13 cellular contexts compared by ENCODE assay signal in the genomic region with DNA sequence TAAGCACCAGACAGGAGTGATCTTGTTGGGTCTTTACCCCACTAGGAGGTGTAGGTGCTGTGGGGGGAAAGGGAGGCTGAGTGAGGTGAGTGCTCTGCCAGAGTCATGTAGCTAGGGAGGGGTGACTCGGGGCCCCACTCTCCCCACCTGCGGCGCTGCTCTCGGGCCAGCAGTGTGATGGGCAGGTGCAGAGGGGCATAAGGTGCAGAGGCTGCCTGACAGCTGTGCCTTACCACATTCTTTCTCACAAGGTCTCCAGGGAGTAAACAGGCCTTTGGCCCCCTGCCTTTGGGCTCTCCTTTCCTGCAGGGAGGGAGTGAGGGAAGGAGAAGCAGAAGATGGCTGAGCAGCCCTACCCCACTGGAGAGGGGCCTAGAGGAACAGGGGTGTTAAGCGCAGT. TPM values are rescaled to one million over a fixed set of nuclear protein-coding genes. Genes with fewer than 3 reads are reported as not detected.
DNase-seq lines count a peak whose midpoint lies in the region; ATAC-seq, FAIRE-seq and TF ChIP-seq lines count a peak whose summit lies in the region.
"Had no signal": no experiment of that assay in that cellular context is flagged by ENCODE, and none has a peak within 500 bp of the region (broad histone marks: within the 10 kb centered on the region; RNA-seq: fewer than 3 reads in every experiment).

No MANE protein-coding gene starts in this region.

- no peak for ATAC-seq in HepG2
- ATAC-seq in right lobe of liver, result no peak
- ATAC-seq in GM19351 (IDR thresholded peaks at IDR 0.05; ENCODE audit: unreplicated experiment), result no peak
- no peak for ATAC-seq in HG02763 (IDR thresholded peaks at IDR 0.05; ENCODE audit: unreplicated experiment)
- ATAC-seq: GM12878 had no signal

- DNase-seq in HepG2 (ENCODE audit: low spot score) (no peak), right lobe of liver (no peak), NAMALWA (ENCODE audit: low spot score) (peak; percentile 56), caudate nucleus (lab: John Stamatoyannopoulos, UW) (no peak), NCI-H1105 (lab: John Stamatoyannopoulos, UW) (no peak)
- DNase-seq: GM23248, Kasumi-1, NCI-H187, NCI-H510A, SHP77 treated with DMSO at 0.1 percent for 48 hours had no signal

- BruUV-seq in HepG2 (replicated peaks; lab: Mats Ljungman, UMichigan), result no TSS peak

- 20% methylated on average over 5 of the region's 5 CpGs for WGBS in HepG2 (ENCODE audit: low lambda C conversion rate)
- WGBS in right lobe of liver (ENCODE audit: insufficient coverage, low coverage, low lambda C conversion rate, missing lambda C conversion rate), result no CpG with 5 or more reads among the region's 5 CpGs

- TF ChIP-seq CTCF in HepG2 (CRISPR knock-in tag; IDR thresholded peaks at IDR 0.05) (no peak), right lobe of liver (IDR thresholded peaks at IDR 0.05) (no peak)

- intact Hi-C loops in HepG2 (cut with micrococcal nuclease; ENCODE audit: unreplicated experiment) (loop anchor here (2.0 kb wide), 1 partner anchor 155 kb away; no protein-coding TSS in a partner anchor), right lobe of liver (cut with DNase I) (loop anchor here (5.0 to 10.0 kb wide), 3 partner anchors 63 to 155 kb away; a partner anchor contains a TSS)

- H2AFZ ChIP-seq in HepG2 (ENCODE audit: low read length), result no peak overlapping the region
- H2AFZ ChIP-seq: GM23248 had no signal

- TF ChIP-seq RAD21 in HepG2 (CRISPR knock-in tag; IDR thresholded peaks at IDR 0.05), result no peak

- H3K79me2 ChIP-seq in HepG2 (ENCODE audit: insufficient read depth, low read length), result peaks cover 4% of the 10 kb centered on the region

- H3K36me3 ChIP-seq in HepG2 (replicated peaks in 1 of 2; ENCODE audit: control insufficient read depth in 1 of 2, insufficient read depth in 2 of 2, low read length in 2 of 2), result no peaks in the 10 kb centered on the region
- H3K36me3 ChIP-seq in right lobe of liver, result no peaks in the 10 kb centered on the region

- H3K27me3 ChIP-seq in HepG2 (ENCODE audit: control insufficient read depth in 1 of 2, insufficient read depth in 2 of 2, low read length in 2 of 2), result peaks cover 3 to 25% of the 10 kb centered on the region in 2 experiments; a peak in 4 of 5 replicates
- no peaks in the 10 kb centered on the region for H3K27me3 ChIP-seq in right lobe of liver

- CTCF ChIA-PET in HepG2 (lab: Yijun Ruan, JAX; ENCODE audit: low intra/inter-chr PET ratio, low total read pairs), result interaction anchor here (1.8 to 2.6 kb wide), 3 partner anchors 66 to 154 kb away, joined by 9 to 26 read pairs (median 17); no protein-coding TSS in a partner anchor

- H3K4me1 ChIP-seq in HepG2 (ENCODE audit: insufficient read depth, low read length), result peaks cover 74% of the 10 kb centered on the region
- H3K4me1 ChIP-seq in right lobe of liver, result peaks cover 0 to 7% (median 2%) of the 10 kb centered on the region in 4 donors

- H3K4me2 ChIP-seq in HepG2 (ENCODE audit: low read depth, low read length), result peak overlapping the region; percentile 77

- POLR2A ChIA-PET in HepG2 (lab: Yijun Ruan, JAX), result interaction anchor here (9.0 kb wide), 1 partner anchor 55 kb away, joined by 180 read pairs; a partner anchor contains a TSS

- no peaks in the 10 kb centered on the region for H4K20me1 ChIP-seq in HepG2 (ENCODE audit: insufficient read depth, low read length)

- in situ Hi-C loops in HepG2 (cut with HindIII; ENCODE audit: extremely low pct_ligation_motif_present, low pct_unique_long_range_greater_than_20kb), result loop anchor here (5.0 kb wide), 2 partner anchors 100 to 150 kb away; a partner anchor contains a TSS

- no peak for FAIRE-seq in HepG2 (lab: Jason Lieb, UNC)
- FAIRE-seq: GM12878 had no signal

- H3K4me3 ChIP-seq in HepG2 (replicated peaks in 1 of 3; ENCODE audit: insufficient read depth in 1 of 3, low read depth in 2 of 3, low read length in 3 of 3) (0 out of 6 replicates have a peak overlapping the region, but pooled peaks of 1 of the 3 experiments have one; percentile 61), right lobe of liver (no peak overlapping the region)
- H3K4me3 ChIP-seq: GM12878, GM23248 had no signal

- TF ChIP-seq EP300 in HepG2 (IDR thresholded peaks at IDR 0.05; ENCODE audit: low read depth in 2 of 2, low read length in 2 of 2) (no peak), HepG2 (CRISPR knock-in tag; IDR thresholded peaks at IDR 0.05; ENCODE audit: borderline replicate concordance) (no peak)

- TF ChIP-seq POLR2A in HepG2 (IDR thresholded peaks at IDR 0.05; ENCODE audit: insufficient read depth in 1 of 2, low read depth in 2 of 2, low read length in 2 of 2), result no peak
- no peak for TF ChIP-seq POLR2A in right lobe of liver (IDR thresholded peaks at IDR 0.05)

- no peaks in the 10 kb centered on the region for H3K9me3 ChIP-seq in HepG2 (ENCODE audit: low read length)
- no peaks in the 10 kb centered on the region for H3K9me3 ChIP-seq in right lobe of liver

- H3K27ac ChIP-seq in HepG2 (ENCODE audit: extremely low read length, insufficient read depth, low read length) (no peak overlapping the region), right lobe of liver (no peak overlapping the region), caudate nucleus (ENCODE audit: low read depth, low read length) (peak overlapping the region; percentile 58)
- H3K27ac ChIP-seq: GM23248 had no signal

- H3K9ac ChIP-seq in HepG2 (ENCODE audit: insufficient read depth, low read depth, low read length), result no peak overlapping the region
- H3K9ac ChIP-seq: GM23248 had no signal

RNA-seq across cellular contexts. Expression of a gene that starts 4.5 kb away (rescaled TPM):
- total RNA-seq in HepG2 (2016; rRNA removed; fragmentation: Illumina TruSeq; extraction: Trizol), result 161 and 170 TPM in 2 replicates
- 13.1 and 14.4 TPM in 2 replicates for total RNA-seq in HepG2 (2016; cell fraction: cytosol; rRNA removed; fragmentation: Illumina TruSeq; extraction: Trizol; ENCODE audit: low read depth)
- 142 and 170 TPM in 2 replicates for total RNA-seq in HepG2 (2016; cell fraction: insoluble cytoplasmic fraction; rRNA removed; fragmentation: Illumina TruSeq; extraction: Trizol)
- 61.3 and 66.7 TPM in 2 replicates for total RNA-seq in HepG2 (2016; cell fraction: membrane; rRNA removed; fragmentation: Illumina TruSeq; extraction: Trizol)
- 95.4 and 98.2 TPM in 2 replicates for total RNA-seq in HepG2 (2016; cell fraction: nucleus; rRNA removed; fragmentation: Illumina TruSeq; extraction: Trizol)
- 97.2 and 105 TPM in 2 replicates for polyA plus RNA-seq in HepG2 (2011; rRNA removed)
- 67.5 and 85.5 TPM in 2 replicates for polyA plus RNA-seq in HepG2 (2011; cell fraction: cytosol; rRNA removed)
- 104 and 124 TPM in 2 replicates for polyA plus RNA-seq in HepG2 (2011; cell fraction: nucleus; rRNA removed)
- 42.6 and 44.3 TPM in 2 replicates for polyA plus RNA-seq in HepG2 (2012)
- 18.7 and 20.0 TPM in 2 replicates for polyA plus RNA-seq in HepG2 (2016; cell fraction: cytosol; fragmentation: Illumina TruSeq; extraction: Trizol; ENCODE audit: low read depth)
- 172 and 192 TPM in 2 replicates for polyA plus RNA-seq in HepG2 (2016; cell fraction: insoluble cytoplasmic fraction; fragmentation: Illumina TruSeq; extraction: Trizol; ENCODE audit: low read depth)
- polyA plus RNA-seq in HepG2 (2016; cell fraction: membrane; fragmentation: Illumina TruSeq; extraction: Trizol; ENCODE audit: low read depth), result 49.0 TPM in 2 replicates
- polyA plus RNA-seq in HepG2 (2016; cell fraction: nucleus; fragmentation: Illumina TruSeq; extraction: Trizol; ENCODE audit: insufficient read depth, low read depth), result 178 and 180 TPM in 2 replicates
- polyA minus RNA-seq in HepG2 (2011; rRNA and poly(A)+ RNA removed; ENCODE audit: low replicate concordance), result 256 and 859 TPM in 2 replicates
- polyA minus RNA-seq in HepG2 (2011; cell fraction: cytosol; rRNA and poly(A)+ RNA removed), result 126 and 130 TPM in 2 replicates
- 93.4 and 142 TPM in 2 replicates for polyA minus RNA-seq in HepG2 (2011; cell fraction: nucleus; rRNA and poly(A)+ RNA removed)
- 10 to 100 TPM; 30.1 to 42.7 (median 33.0) TPM for total RNA-seq in right lobe of liver

RNA-seq across cellular contexts. Expression of a gene that starts 31.7 kb away (rescaled TPM):
- total RNA-seq in HepG2 (2016; rRNA removed; fragmentation: Illumina TruSeq; extraction: Trizol), result 0.53 and 0.60 TPM in 2 replicates
- 0.18 TPM in 1 of 2 replicates, not detected in the other for total RNA-seq in HepG2 (2016; cell fraction: cytosol; rRNA removed; fragmentation: Illumina TruSeq; extraction: Trizol; ENCODE audit: low read depth)
- total RNA-seq in HepG2 (2016; cell fraction: insoluble cytoplasmic fraction; rRNA removed; fragmentation: Illumina TruSeq; extraction: Trizol), result 0.41 and 0.92 TPM in 2 replicates
- total RNA-seq in HepG2 (2016; cell fraction: membrane; rRNA removed; fragmentation: Illumina TruSeq; extraction: Trizol), result 0.09 and 0.28 TPM in 2 replicates
- total RNA-seq in HepG2 (2016; cell fraction: nucleus; rRNA removed; fragmentation: Illumina TruSeq; extraction: Trizol), result 0.37 and 1.4 TPM in 2 replicates
- polyA plus RNA-seq in HepG2 (2011; rRNA removed), result 0.48 and 0.73 TPM in 2 replicates
- 0.15 and 0.35 TPM in 2 replicates for polyA plus RNA-seq in HepG2 (2011; cell fraction: cytosol; rRNA removed)
- 0.88 and 1.5 TPM in 2 replicates for polyA plus RNA-seq in HepG2 (2011; cell fraction: nucleus; rRNA removed)
- 0.57 and 0.59 TPM in 2 replicates for polyA plus RNA-seq in HepG2 (2012)
- polyA plus RNA-seq in HepG2 (2016; cell fraction: cytosol; fragmentation: Illumina TruSeq; extraction: Trizol; ENCODE audit: low read depth), result 0.10 TPM in 1 of 2 replicates, not detected in the other
- polyA plus RNA-seq in HepG2 (2016; cell fraction: insoluble cytoplasmic fraction; fragmentation: Illumina TruSeq; extraction: Trizol; ENCODE audit: low read depth), result 0.72 and 1.5 TPM in 2 replicates
- 0.08 TPM in 1 of 2 replicates, not detected in the other for polyA plus RNA-seq in HepG2 (2016; cell fraction: membrane; fragmentation: Illumina TruSeq; extraction: Trizol; ENCODE audit: low read depth)
- 0.74 and 1.3 TPM in 2 replicates for polyA plus RNA-seq in HepG2 (2016; cell fraction: nucleus; fragmentation: Illumina TruSeq; extraction: Trizol; ENCODE audit: insufficient read depth, low read depth)
- polyA minus RNA-seq in HepG2 (2011; rRNA and poly(A)+ RNA removed; ENCODE audit: low replicate concordance), result 0.48 TPM in 1 of 2 replicates, not detected in the other
- not detected in 2 replicates for polyA minus RNA-seq in HepG2 (2011; cell fraction: cytosol; rRNA and poly(A)+ RNA removed)
- polyA minus RNA-seq in HepG2 (2011; cell fraction: nucleus; rRNA and poly(A)+ RNA removed), result 1.3 and 4.0 TPM in 2 replicates
- under 1 TPM in 3 of 6 experiments, not detected in 3; 0.12 to 0.13 (median 0.12) TPM for total RNA-seq in right lobe of liver

RNA-seq across cellular contexts. Expression of a gene that starts 43.4 kb away (rescaled TPM):
- total RNA-seq in HepG2 (2016; rRNA removed; fragmentation: Illumina TruSeq; extraction: Trizol) (218 and 277 TPM in 2 replicates), right lobe of liver (10 to 100 TPM; 16.6 to 95.9 (median 33.6) TPM)
- 24.5 and 29.0 TPM in 2 replicates for total RNA-seq in HepG2 (2016; cell fraction: cytosol; rRNA removed; fragmentation: Illumina TruSeq; extraction: Trizol; ENCODE audit: low read depth)
- 218 and 232 TPM in 2 replicates for total RNA-seq in HepG2 (2016; cell fraction: insoluble cytoplasmic fraction; rRNA removed; fragmentation: Illumina TruSeq; extraction: Trizol)
- total RNA-seq in HepG2 (2016; cell fraction: membrane; rRNA removed; fragmentation: Illumina TruSeq; extraction: Trizol), result 75.9 and 85.9 TPM in 2 replicates
- 147 and 157 TPM in 2 replicates for total RNA-seq in HepG2 (2016; cell fraction: nucleus; rRNA removed; fragmentation: Illumina TruSeq; extraction: Trizol)
- polyA plus RNA-seq in HepG2 (2011; rRNA removed), result 111 and 143 TPM in 2 replicates
- polyA plus RNA-seq in HepG2 (2011; cell fraction: cytosol; rRNA removed), result 98.4 and 118 TPM in 2 replicates
- polyA plus RNA-seq in HepG2 (2011; cell fraction: nucleus; rRNA removed), result 94.3 and 115 TPM in 2 replicates
- polyA plus RNA-seq in HepG2 (2012), result 93.3 and 115 TPM in 2 replicates
- polyA plus RNA-seq in HepG2 (2016; cell fraction: cytosol; fragmentation: Illumina TruSeq; extraction: Trizol; ENCODE audit: low read depth), result 12.6 and 14.2 TPM in 2 replicates
- 183 and 215 TPM in 2 replicates for polyA plus RNA-seq in HepG2 (2016; cell fraction: insoluble cytoplasmic fraction; fragmentation: Illumina TruSeq; extraction: Trizol; ENCODE audit: low read depth)
- 30.1 and 37.0 TPM in 2 replicates for polyA plus RNA-seq in HepG2 (2016; cell fraction: membrane; fragmentation: Illumina TruSeq; extraction: Trizol; ENCODE audit: low read depth)
- 178 and 193 TPM in 2 replicates for polyA plus RNA-seq in HepG2 (2016; cell fraction: nucleus; fragmentation: Illumina TruSeq; extraction: Trizol; ENCODE audit: insufficient read depth, low read depth)
- 364 TPM in 2 replicates for polyA minus RNA-seq in HepG2 (2011; rRNA and poly(A)+ RNA removed; ENCODE audit: low replicate concordance)
- polyA minus RNA-seq in HepG2 (2011; cell fraction: cytosol; rRNA and poly(A)+ RNA removed), result 190 and 249 TPM in 2 replicates
- 60.3 and 96.6 TPM in 2 replicates for polyA minus RNA-seq in HepG2 (2011; cell fraction: nucleus; rRNA and poly(A)+ RNA removed)

RNA-seq across cellular contexts. Expression of a gene that starts 55.1 kb away (rescaled TPM):
- total RNA-seq in HepG2 (2016; rRNA removed; fragmentation: Illumina TruSeq; extraction: Trizol), result 132 and 179 TPM in 2 replicates
- 46.7 and 51.0 TPM in 2 replicates for total RNA-seq in HepG2 (2016; cell fraction: cytosol; rRNA removed; fragmentation: Illumina TruSeq; extraction: Trizol; ENCODE audit: low read depth)
- total RNA-seq in HepG2 (2016; cell fraction: insoluble cytoplasmic fraction; rRNA removed; fragmentation: Illumina TruSeq; extraction: Trizol), result 140 and 190 TPM in 2 replicates
- total RNA-seq in HepG2 (2016; cell fraction: membrane; rRNA removed; fragmentation: Illumina TruSeq; extraction: Trizol), result 65.8 and 75.9 TPM in 2 replicates
- 79.3 and 85.4 TPM in 2 replicates for total RNA-seq in HepG2 (2016; cell fraction: nucleus; rRNA removed; fragmentation: Illumina TruSeq; extraction: Trizol)
- 47.7 and 54.7 TPM in 2 replicates for polyA plus RNA-seq in HepG2 (2011; rRNA removed)
- polyA plus RNA-seq in HepG2 (2011; cell fraction: cytosol; rRNA removed), result 23.0 and 30.1 TPM in 2 replicates
- 24.7 and 29.9 TPM in 2 replicates for polyA plus RNA-seq in HepG2 (2011; cell fraction: nucleus; rRNA removed)
- 75.2 and 76.1 TPM in 2 replicates for polyA plus RNA-seq in HepG2 (2012)
- polyA plus RNA-seq in HepG2 (2016; cell fraction: cytosol; fragmentation: Illumina TruSeq; extraction: Trizol; ENCODE audit: low read depth), result 45.0 and 48.2 TPM in 2 replicates
- polyA plus RNA-seq in HepG2 (2016; cell fraction: insoluble cytoplasmic fraction; fragmentation: Illumina TruSeq; extraction: Trizol; ENCODE audit: low read depth), result 221 and 228 TPM in 2 replicates
- polyA plus RNA-seq in HepG2 (2016; cell fraction: membrane; fragmentation: Illumina TruSeq; extraction: Trizol; ENCODE audit: low read depth), result 64.6 and 70.7 TPM in 2 replicates
- 97.9 and 98.9 TPM in 2 replicates for polyA plus RNA-seq in HepG2 (2016; cell fraction: nucleus; fragmentation: Illumina TruSeq; extraction: Trizol; ENCODE audit: insufficient read depth, low read depth)
- polyA minus RNA-seq in HepG2 (2011; rRNA and poly(A)+ RNA removed; ENCODE audit: low replicate concordance), result 61.1 and 62.3 TPM in 2 replicates
- 44.7 and 52.7 TPM in 2 replicates for polyA minus RNA-seq in HepG2 (2011; cell fraction: cytosol; rRNA and poly(A)+ RNA removed)
- polyA minus RNA-seq in HepG2 (2011; cell fraction: nucleus; rRNA and poly(A)+ RNA removed), result 116 and 129 TPM in 2 replicates
- 10 to 100 TPM; 32.7 to 40.3 (median 35.2) TPM for total RNA-seq in right lobe of liver

RNA-seq across cellular contexts. Expression of a gene that starts 57.8 kb away (rescaled TPM):
- total RNA-seq in HepG2 (2016; rRNA removed; fragmentation: Illumina TruSeq; extraction: Trizol) (26.8 and 27.9 TPM in 2 replicates), right lobe of liver (10 to 100 TPM; 11.1 to 27.0 (median 12.3) TPM)
- 17.3 and 18.4 TPM in 2 replicates for total RNA-seq in HepG2 (2016; cell fraction: cytosol; rRNA removed; fragmentation: Illumina TruSeq; extraction: Trizol; ENCODE audit: low read depth)
- total RNA-seq in HepG2 (2016; cell fraction: insoluble cytoplasmic fraction; rRNA removed; fragmentation: Illumina TruSeq; extraction: Trizol), result 21.1 and 25.4 TPM in 2 replicates
- 36.4 and 39.9 TPM in 2 replicates for total RNA-seq in HepG2 (2016; cell fraction: membrane; rRNA removed; fragmentation: Illumina TruSeq; extraction: Trizol)
- total RNA-seq in HepG2 (2016; cell fraction: nucleus; rRNA removed; fragmentation: Illumina TruSeq; extraction: Trizol), result 13.2 and 14.4 TPM in 2 replicates
- 42.0 and 48.5 TPM in 2 replicates for polyA plus RNA-seq in HepG2 (2011; rRNA removed)
- 38.1 and 38.8 TPM in 2 replicates for polyA plus RNA-seq in HepG2 (2011; cell fraction: cytosol; rRNA removed)
- 36.5 and 41.2 TPM in 2 replicates for polyA plus RNA-seq in HepG2 (2011; cell fraction: nucleus; rRNA removed)
- polyA plus RNA-seq in HepG2 (2012), result 23.6 and 24.0 TPM in 2 replicates
- 15.6 and 18.2 TPM in 2 replicates for polyA plus RNA-seq in HepG2 (2016; cell fraction: cytosol; fragmentation: Illumina TruSeq; extraction: Trizol; ENCODE audit: low read depth)
- 26.9 and 33.5 TPM in 2 replicates for polyA plus RNA-seq in HepG2 (2016; cell fraction: insoluble cytoplasmic fraction; fragmentation: Illumina TruSeq; extraction: Trizol; ENCODE audit: low read depth)
- polyA plus RNA-seq in HepG2 (2016; cell fraction: membrane; fragmentation: Illumina TruSeq; extraction: Trizol; ENCODE audit: low read depth), result 35.0 and 37.3 TPM in 2 replicates
- polyA plus RNA-seq in HepG2 (2016; cell fraction: nucleus; fragmentation: Illumina TruSeq; extraction: Trizol; ENCODE audit: insufficient read depth, low read depth), result 29.9 and 31.9 TPM in 2 replicates
- polyA minus RNA-seq in HepG2 (2011; rRNA and poly(A)+ RNA removed; ENCODE audit: low replicate concordance), result 47.3 TPM in 2 replicates
- 15.6 and 18.5 TPM in 2 replicates for polyA minus RNA-seq in HepG2 (2011; cell fraction: cytosol; rRNA and poly(A)+ RNA removed)
- polyA minus RNA-seq in HepG2 (2011; cell fraction: nucleus; rRNA and poly(A)+ RNA removed), result 15.3 and 17.8 TPM in 2 replicates
